1 cellular context compared by ENCODE assay signal in the genomic region with DNA sequence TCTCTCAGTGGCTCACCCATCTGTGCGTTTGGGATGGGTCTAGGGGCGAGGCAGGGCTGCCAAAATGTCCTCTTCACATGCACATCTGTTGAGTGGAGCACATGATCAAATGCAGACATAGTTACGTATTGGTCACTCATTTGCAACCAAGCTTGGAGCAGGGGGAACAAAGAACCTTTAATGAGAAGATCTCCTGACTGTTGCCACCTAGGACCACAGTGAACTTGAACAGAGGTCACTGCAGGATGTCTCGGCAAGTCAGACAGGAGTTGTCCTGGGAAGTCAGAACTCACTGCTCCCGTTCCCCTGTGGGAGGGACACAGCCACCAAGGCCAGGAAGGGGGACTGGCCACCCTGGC.
TF ChIP-seq lines count a peak whose summit lies in the region.

No MANE protein-coding gene starts in this region.

TF ChIP-seq in GM23338, 12 proteins besides CTCF, POLR2A, EP300 and RAD21:
- TF ChIP-seq, protein P1, sequence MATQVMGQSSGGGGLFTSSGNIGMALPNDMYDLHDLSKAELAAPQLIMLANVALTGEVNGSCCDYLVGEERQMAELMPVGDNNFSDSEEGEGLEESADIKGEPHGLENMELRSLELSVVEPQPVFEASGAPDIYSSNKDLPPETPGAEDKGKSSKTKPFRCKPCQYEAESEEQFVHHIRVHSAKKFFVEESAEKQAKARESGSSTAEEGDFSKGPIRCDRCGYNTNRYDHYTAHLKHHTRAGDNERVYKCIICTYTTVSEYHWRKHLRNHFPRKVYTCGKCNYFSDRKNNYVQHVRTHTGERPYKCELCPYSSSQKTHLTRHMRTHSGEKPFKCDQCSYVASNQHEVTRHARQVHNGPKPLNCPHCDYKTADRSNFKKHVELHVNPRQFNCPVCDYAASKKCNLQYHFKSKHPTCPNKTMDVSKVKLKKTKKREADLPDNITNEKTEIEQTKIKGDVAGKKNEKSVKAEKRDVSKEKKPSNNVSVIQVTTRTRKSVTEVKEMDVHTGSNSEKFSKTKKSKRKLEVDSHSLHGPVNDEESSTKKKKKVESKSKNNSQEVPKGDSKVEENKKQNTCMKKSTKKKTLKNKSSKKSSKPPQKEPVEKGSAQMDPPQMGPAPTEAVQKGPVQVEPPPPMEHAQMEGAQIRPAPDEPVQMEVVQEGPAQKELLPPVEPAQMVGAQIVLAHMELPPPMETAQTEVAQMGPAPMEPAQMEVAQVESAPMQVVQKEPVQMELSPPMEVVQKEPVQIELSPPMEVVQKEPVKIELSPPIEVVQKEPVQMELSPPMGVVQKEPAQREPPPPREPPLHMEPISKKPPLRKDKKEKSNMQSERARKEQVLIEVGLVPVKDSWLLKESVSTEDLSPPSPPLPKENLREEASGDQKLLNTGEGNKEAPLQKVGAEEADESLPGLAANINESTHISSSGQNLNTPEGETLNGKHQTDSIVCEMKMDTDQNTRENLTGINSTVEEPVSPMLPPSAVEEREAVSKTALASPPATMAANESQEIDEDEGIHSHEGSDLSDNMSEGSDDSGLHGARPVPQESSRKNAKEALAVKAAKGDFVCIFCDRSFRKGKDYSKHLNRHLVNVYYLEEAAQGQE (IDR thresholded peaks at IDR 0.05; ENCODE audit: unreplicated experiment) = no peak
- TF ChIP-seq, protein P2, sequence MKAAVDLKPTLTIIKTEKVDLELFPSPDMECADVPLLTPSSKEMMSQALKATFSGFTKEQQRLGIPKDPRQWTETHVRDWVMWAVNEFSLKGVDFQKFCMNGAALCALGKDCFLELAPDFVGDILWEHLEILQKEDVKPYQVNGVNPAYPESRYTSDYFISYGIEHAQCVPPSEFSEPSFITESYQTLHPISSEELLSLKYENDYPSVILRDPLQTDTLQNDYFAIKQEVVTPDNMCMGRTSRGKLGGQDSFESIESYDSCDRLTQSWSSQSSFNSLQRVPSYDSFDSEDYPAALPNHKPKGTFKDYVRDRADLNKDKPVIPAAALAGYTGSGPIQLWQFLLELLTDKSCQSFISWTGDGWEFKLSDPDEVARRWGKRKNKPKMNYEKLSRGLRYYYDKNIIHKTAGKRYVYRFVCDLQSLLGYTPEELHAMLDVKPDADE (IDR thresholded peaks at IDR 0.05) = no peak
- TF ChIP-seq EZH2 (IDR thresholded peaks at IDR 0.05; ENCODE audit: low read depth, unreplicated experiment) (no peak), CREB1 (CRISPR knock-in tag; IDR thresholded peaks at IDR 0.05; ENCODE audit: low read depth) (no peak)
